In genomic region chr1:181508486-181509165, GRCh38 we compare ENCODE assay signal across 1 cellular context.
TF ChIP-seq lines count a peak whose summit lies in the region.

No MANE protein-coding gene starts in this region.

TF ChIP-seq in SK-N-SH, 30 proteins besides CTCF, POLR2A, EP300 and RAD21 (continued from another document):
- TF ChIP-seq, protein P1, sequence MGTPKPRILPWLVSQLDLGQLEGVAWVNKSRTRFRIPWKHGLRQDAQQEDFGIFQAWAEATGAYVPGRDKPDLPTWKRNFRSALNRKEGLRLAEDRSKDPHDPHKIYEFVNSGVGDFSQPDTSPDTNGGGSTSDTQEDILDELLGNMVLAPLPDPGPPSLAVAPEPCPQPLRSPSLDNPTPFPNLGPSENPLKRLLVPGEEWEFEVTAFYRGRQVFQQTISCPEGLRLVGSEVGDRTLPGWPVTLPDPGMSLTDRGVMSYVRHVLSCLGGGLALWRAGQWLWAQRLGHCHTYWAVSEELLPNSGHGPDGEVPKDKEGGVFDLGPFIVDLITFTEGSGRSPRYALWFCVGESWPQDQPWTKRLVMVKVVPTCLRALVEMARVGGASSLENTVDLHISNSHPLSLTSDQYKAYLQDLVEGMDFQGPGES (IDR thresholded peaks at IDR 0.05; ENCODE audit: low read depth, low read length) = no peak
- no peak for TF ChIP-seq TAF1 (IDR thresholded peaks at IDR 0.05; ENCODE audit: borderline replicate concordance, low read depth, low read length)
- no peak for TF ChIP-seq ELF1 (IDR thresholded peaks at IDR 0.05)
- TF ChIP-seq SMC3 (IDR thresholded peaks at IDR 0.05; ENCODE audit: low read depth, low read length) = no peak
- TF ChIP-seq FOSL2 (IDR thresholded peaks at IDR 0.05; ENCODE audit: borderline replicate concordance, low read depth) = no peak
